Comparison of ENCODE assay signal across 2 cellular contexts in genomic region chr22:20497426-20497825, GRCh38.
TF ChIP-seq lines count a peak whose summit lies in the region.

No MANE protein-coding gene starts in this region.

TF ChIP-seq in A549, 52 proteins besides CTCF, POLR2A, EP300 and RAD21 (continued from another document):
- no peak for TF ChIP-seq SREBF2 (IDR thresholded peaks at IDR 0.05)
- no peak for TF ChIP-seq RARB (CRISPR knock-in tag; IDR thresholded peaks at IDR 0.05)
- TF ChIP-seq, protein P1, sequence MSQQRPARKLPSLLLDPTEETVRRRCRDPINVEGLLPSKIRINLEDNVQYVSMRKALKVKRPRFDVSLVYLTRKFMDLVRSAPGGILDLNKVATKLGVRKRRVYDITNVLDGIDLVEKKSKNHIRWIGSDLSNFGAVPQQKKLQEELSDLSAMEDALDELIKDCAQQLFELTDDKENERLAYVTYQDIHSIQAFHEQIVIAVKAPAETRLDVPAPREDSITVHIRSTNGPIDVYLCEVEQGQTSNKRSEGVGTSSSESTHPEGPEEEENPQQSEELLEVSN (IDR thresholded peaks at IDR 0.05; ENCODE audit: borderline replicate concordance, low read depth): no peak
- no peak for TF ChIP-seq PHF8 (IDR thresholded peaks at IDR 0.05; ENCODE audit: borderline replicate concordance, low read depth)
- no peak for TF ChIP-seq JUNB (IDR thresholded peaks at IDR 0.05)
- no peak for TF ChIP-seq CBX8 (IDR thresholded peaks at IDR 0.05)
- TF ChIP-seq RCOR1 (IDR thresholded peaks at IDR 0.05; ENCODE audit: low read depth, low read length): no peak
- TF ChIP-seq, protein P2, sequence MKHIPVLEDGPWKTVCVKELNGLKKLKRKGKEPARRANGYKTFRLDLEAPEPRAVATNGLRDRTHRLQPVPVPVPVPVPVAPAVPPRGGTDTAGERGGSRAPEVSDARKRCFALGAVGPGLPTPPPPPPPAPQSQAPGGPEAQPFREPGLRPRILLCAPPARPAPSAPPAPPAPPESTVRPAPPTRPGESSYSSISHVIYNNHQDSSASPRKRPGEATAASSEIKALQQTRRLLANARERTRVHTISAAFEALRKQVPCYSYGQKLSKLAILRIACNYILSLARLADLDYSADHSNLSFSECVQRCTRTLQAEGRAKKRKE (CRISPR knock-in tag; IDR thresholded peaks at IDR 0.05; ENCODE audit: low read depth): no peak
TF ChIP-seq in A549: peak in this region for 0.

TF ChIP-seq in HCT116, 20 proteins besides CTCF, POLR2A, EP300 and RAD21 (continued from another document):
- no peak for TF ChIP-seq REST (IDR thresholded peaks at IDR 0.05; ENCODE audit: low read depth)
- TF ChIP-seq ELF1 (IDR thresholded peaks at IDR 0.05; ENCODE audit: borderline replicate concordance, low read depth): no peak
- no peak for TF ChIP-seq TCF7L2 (IDR thresholded peaks at IDR 0.05; ENCODE audit: borderline replicate concordance, extremely low read depth, insufficient read depth, insufficient read length)
- TF ChIP-seq, protein P3, sequence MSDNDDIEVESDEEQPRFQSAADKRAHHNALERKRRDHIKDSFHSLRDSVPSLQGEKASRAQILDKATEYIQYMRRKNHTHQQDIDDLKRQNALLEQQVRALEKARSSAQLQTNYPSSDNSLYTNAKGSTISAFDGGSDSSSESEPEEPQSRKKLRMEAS (IDR thresholded peaks at IDR 0.05): no peak
- no peak for TF ChIP-seq SRF (IDR thresholded peaks at IDR 0.05; ENCODE audit: low read depth)
- TF ChIP-seq SP1 (IDR thresholded peaks at IDR 0.05; ENCODE audit: low read depth): no peak
- TF ChIP-seq ZFX (IDR thresholded peaks at IDR 0.05): no peak
- TF ChIP-seq, protein P4, sequence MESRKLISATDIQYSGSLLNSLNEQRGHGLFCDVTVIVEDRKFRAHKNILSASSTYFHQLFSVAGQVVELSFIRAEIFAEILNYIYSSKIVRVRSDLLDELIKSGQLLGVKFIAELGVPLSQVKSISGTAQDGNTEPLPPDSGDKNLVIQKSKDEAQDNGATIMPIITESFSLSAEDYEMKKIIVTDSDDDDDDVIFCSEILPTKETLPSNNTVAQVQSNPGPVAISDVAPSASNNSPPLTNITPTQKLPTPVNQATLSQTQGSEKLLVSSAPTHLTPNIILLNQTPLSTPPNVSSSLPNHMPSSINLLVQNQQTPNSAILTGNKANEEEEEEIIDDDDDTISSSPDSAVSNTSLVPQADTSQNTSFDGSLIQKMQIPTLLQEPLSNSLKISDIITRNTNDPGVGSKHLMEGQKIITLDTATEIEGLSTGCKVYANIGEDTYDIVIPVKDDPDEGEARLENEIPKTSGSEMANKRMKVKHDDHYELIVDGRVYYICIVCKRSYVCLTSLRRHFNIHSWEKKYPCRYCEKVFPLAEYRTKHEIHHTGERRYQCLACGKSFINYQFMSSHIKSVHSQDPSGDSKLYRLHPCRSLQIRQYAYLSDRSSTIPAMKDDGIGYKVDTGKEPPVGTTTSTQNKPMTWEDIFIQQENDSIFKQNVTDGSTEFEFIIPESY (IDR thresholded peaks at IDR 0.05; ENCODE audit: extremely low read depth, insufficient replicate concordance, low read length): no peak
- no peak for TF ChIP-seq CBX3 (IDR thresholded peaks at IDR 0.05; ENCODE audit: low read depth)
- no peak for TF ChIP-seq ZNF274 (IDR thresholded peaks at IDR 0.05; ENCODE audit: low read depth, low read length)
- no peak for TF ChIP-seq EGR1 (IDR thresholded peaks at IDR 0.05; ENCODE audit: low read depth)
- no peak for TF ChIP-seq FOSL1 (IDR thresholded peaks at IDR 0.05; ENCODE audit: low read depth)
- TF ChIP-seq CEBPB (IDR thresholded peaks at IDR 0.05; ENCODE audit: low read depth): no peak
- TF ChIP-seq, protein P5, sequence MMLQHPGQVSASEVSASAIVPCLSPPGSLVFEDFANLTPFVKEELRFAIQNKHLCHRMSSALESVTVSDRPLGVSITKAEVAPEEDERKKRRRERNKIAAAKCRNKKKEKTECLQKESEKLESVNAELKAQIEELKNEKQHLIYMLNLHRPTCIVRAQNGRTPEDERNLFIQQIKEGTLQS (IDR thresholded peaks at IDR 0.05): no peak
- TF ChIP-seq EZH2 (IDR thresholded peaks at IDR 0.05): no peak
